In the genomic region with DNA sequence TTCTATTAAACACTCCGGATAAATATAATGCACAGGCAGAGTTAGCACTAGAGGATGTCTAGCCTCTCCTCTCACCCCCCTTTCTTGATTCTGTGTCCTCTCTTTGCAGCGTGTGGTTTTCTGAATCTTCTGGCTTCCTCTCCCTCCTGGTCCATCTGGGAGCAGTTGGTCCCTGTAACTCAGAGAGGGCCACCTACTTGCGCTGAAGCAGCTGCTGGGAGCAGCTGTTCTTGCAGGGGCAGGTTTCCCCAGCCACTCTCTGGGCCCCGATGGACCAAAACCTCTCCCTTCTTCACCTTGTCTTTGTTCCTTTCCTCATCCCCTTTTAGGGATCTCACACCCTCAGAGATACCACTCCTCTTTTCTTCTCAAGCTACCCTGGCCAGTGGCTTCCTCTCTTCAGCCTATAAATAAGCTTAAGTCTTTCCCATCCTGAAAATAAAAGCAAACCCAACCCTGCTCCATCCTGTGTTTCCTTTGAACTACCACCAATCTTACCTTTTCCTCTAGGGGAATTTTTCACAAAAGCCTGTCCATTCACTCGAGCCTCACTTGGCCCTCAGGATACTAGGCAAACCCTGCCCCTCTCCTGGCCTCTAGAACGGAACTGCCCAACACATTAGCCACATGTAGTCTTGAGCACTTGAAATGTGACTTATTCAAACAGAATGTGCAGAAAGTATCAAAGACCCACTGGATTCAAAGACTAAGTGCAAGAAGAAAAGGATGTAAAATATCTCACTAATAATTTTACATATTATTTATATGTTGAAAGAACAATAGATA, we compare ENCODE assay signal across 15 cellular contexts.
"Had no signal": no experiment of that assay in that cellular context is flagged by ENCODE, and none has a peak within 500 bp of the region (broad histone marks: within the 10 kb centered on the region; RNA-seq: fewer than 3 reads in every experiment).

No MANE protein-coding gene starts in this region.

- H3K27me3 Mint-ChIP-seq: activated naive CD4-positive, alpha-beta T cell treated with anti-CD3 and anti-CD28 coated beads, Interleukin-2, amount 50 U/mL, for 24 hours had no signal

- ATAC-seq: activated T-cell treated with anti-CD3 and anti-CD28 coated beads, Interleukin-2, amount 50 U/mL, for 72 hours; esophagus mucosa; left cardiac atrium; lower lobe of right lung; natural killer cell treated with Interleukin-12 subunit alpha and Interleukin-12 subunit beta and Interleukin-15 and Interleukin-18, amount 100 ng/mL, for 72 hours had no signal

- H3K4me3 Mint-ChIP-seq: natural killer cell treated with Interleukin-12 subunit alpha and Interleukin-12 subunit beta and Interleukin-15 and Interleukin-18, amount 100 ng/mL, for 72 hours had no signal

- H3K36me3 Mint-ChIP-seq: natural killer cell treated with Interleukin-12 subunit alpha and Interleukin-12 subunit beta and Interleukin-15 and Interleukin-18, amount 100 ng/mL, for 72 hours had no signal

- H3K9me3 Mint-ChIP-seq: activated naive CD4-positive, alpha-beta T cell treated with anti-CD3 and anti-CD28 coated beads, Interleukin-2, amount 50 U/mL, for 24 hours; activated T-cell treated with anti-CD3 and anti-CD28 coated beads, Interleukin-2, amount 50 U/mL, for 72 hours; natural killer cell treated with Interleukin-12 subunit alpha and Interleukin-12 subunit beta and Interleukin-15 and Interleukin-18, amount 100 ng/mL, for 72 hours had no signal

- H3K4me3 ChIP-seq: adrenal gland, breast epithelium, coronary artery, lower lobe of right lung, thyroid gland had no signal

- H3K27me3 ChIP-seq: adrenal gland, breast epithelium, thyroid gland had no signal

- H3K9me3 ChIP-seq: adrenal gland, breast epithelium, lower lobe of right lung, thyroid gland had no signal

- H3K36me3 ChIP-seq: adrenal gland, breast epithelium, thyroid gland had no signal

- H3K27ac Mint-ChIP-seq: activated naive CD4-positive, alpha-beta T cell treated with anti-CD3 and anti-CD28 coated beads, Interleukin-2, amount 50 U/mL, for 24 hours; activated T-cell treated with anti-CD3 and anti-CD28 coated beads, Interleukin-2, amount 50 U/mL, for 72 hours; natural killer cell treated with Interleukin-12 subunit alpha and Interleukin-12 subunit beta and Interleukin-15 and Interleukin-18, amount 100 ng/mL, for 72 hours had no signal

- H3K27ac ChIP-seq: adrenal gland, breast epithelium, lower lobe of right lung, thyroid gland had no signal

- DNase-seq: activated CD4-positive, alpha-beta T cell treated with anti-CD3 and anti-CD28 coated beads, Interleukin-2, amount 50 U/mL, for 4 hours; activated gamma-delta T cell; activated T-cell treated with anti-CD3 and anti-CD28 coated beads, Interleukin-2, amount 50 U/mL, for 72 hours; adrenal gland; left cardiac atrium; lower lobe of right lung; stimulated activated CD4-positive, alpha-beta T cell treated with anti-CD3 and anti-CD28 coated beads, Interleukin-2, amount 100 ng/mL, for 24 hours; stimulated activated naive CD4-positive, alpha-beta T cell treated with Interleukin-2 at 50 U/mL for 16 hours; T1000; thyroid gland had no signal
